Comparison of ENCODE assay signal across 1 cellular context in the genomic region with DNA sequence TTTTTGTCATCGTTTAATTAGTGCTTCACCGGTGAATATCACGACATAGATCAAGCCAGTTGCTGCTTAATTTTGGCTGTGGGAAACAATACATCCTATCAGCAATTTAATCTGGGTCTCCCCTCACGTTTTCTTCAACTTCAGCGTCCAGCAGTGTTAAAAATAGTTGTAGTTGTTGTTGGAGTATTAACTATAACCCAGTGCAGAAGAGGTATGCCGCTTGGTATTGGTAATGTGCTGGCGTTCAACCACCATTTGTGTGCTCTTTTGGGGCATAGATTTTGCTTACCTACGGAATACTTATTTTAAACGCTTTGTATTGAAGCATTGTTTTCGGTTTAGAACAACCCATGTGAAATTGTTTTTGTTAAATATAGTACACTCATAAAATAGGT.
TF ChIP-seq lines count a peak whose summit lies in the region.

No MANE protein-coding gene starts in this region.

TF ChIP-seq in IMR-90, 13 proteins besides CTCF, POLR2A, EP300 and RAD21 (continued from another document):
- TF ChIP-seq MAFK (IDR thresholded peaks at IDR 0.05; ENCODE audit: low read depth, low read length) = no peak
- no peak for TF ChIP-seq RFX5 (IDR thresholded peaks at IDR 0.05; ENCODE audit: low read depth, low read length)
- TF ChIP-seq CEBPB (IDR thresholded peaks at IDR 0.05; ENCODE audit: low read depth, low read length) = no peak
- TF ChIP-seq FOS (IDR thresholded peaks at IDR 0.05; ENCODE audit: low read depth, low read length) = no peak
- TF ChIP-seq CHD1 (IDR thresholded peaks at IDR 0.05; ENCODE audit: low read depth, low read length) = no peak
- no peak for TF ChIP-seq NFE2L2 (IDR thresholded peaks at IDR 0.05; ENCODE audit: low read depth, low read length)
- TF ChIP-seq RCOR1 (IDR thresholded peaks at IDR 0.05; ENCODE audit: insufficient replicate concordance, low read length) = no peak
- no peak for TF ChIP-seq MXI1 (IDR thresholded peaks at IDR 0.05; ENCODE audit: borderline replicate concordance, low read depth, low read length)
- TF ChIP-seq, protein P1, sequence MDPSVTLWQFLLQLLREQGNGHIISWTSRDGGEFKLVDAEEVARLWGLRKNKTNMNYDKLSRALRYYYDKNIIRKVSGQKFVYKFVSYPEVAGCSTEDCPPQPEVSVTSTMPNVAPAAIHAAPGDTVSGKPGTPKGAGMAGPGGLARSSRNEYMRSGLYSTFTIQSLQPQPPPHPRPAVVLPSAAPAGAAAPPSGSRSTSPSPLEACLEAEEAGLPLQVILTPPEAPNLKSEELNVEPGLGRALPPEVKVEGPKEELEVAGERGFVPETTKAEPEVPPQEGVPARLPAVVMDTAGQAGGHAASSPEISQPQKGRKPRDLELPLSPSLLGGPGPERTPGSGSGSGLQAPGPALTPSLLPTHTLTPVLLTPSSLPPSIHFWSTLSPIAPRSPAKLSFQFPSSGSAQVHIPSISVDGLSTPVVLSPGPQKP (IDR thresholded peaks at IDR 0.05; ENCODE audit: borderline replicate concordance, low read depth, low read length) = no peak
